Comparison of ENCODE assay signal across 1 cellular context in the genomic region with DNA sequence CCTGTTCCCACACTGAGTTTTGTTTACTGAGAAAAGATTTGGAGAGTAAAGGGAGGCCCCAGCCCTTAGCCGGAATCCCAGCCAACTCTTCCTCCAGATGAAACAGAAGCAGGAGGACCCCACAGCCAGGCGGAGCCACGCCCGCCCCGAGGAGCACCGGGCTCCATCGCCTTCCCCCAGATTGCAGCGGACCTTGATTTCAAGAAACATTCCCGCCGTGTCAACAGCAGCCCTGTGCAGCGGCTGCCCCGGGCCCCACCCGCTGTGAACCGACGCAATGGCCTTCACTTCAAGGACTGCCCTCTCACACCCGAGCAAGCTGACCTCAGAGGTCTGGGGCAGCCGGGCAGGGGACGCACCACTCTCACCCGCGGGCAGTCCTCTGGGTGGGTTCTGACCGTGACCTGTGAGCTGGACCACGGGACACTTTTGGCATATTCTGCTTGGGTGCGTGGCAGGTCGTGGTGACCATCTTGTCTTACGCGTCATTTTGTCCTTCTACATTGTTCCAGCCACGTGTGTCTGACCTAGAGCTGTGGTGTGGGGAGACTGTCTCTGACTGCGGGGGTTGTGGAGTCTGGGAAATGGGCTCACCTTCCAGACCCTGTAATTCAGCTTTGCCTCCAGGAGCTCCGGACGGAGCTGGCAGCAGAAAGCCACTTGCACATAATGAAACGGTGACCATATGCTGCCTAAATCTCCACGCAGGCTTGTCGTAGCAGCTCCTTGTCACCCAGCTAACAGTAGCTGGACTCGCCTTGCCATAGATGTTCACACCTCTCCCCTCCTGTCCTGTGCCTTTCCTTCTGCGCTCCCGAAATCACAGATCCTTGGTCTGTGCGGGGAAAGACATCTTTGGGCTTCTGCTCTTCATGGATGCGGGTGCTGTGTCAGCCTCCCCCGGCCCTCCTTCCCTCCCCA.
TF ChIP-seq lines count a peak whose summit lies in the region.

No MANE protein-coding gene starts in this region.

TF ChIP-seq in HepG2, 621 proteins besides CTCF, POLR2A, EP300 and RAD21 (continued from another document and continues in another):
- TF ChIP-seq, protein P1, sequence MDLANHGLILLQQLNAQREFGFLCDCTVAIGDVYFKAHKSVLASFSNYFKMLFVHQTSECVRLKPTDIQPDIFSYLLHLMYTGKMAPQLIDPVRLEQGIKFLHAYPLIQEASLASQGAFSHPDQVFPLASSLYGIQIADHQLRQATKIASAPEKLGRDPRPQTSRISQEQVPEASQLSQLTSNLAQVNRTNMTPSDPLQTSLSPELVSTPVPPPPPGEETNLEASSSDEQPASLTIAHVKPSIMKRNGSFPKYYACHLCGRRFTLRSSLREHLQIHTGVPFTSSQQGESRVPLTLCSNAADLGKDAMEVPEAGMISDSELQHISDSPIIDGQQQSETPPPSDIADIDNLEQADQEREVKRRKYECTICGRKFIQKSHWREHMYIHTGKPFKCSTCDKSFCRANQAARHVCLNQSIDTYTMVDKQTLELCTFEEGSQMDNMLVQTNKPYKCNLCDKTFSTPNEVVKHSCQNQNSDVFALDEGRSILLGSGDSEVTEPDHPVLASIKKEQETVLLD (CRISPR knock-in tag; IDR thresholded peaks at IDR 0.05; ENCODE audit: low read depth), result no peak
- TF ChIP-seq ZNF160 (CRISPR knock-in tag; IDR thresholded peaks at IDR 0.05) (no peak), FOXA1 (IDR thresholded peaks at IDR 0.05) (no peak), FOXA1 (CRISPR knock-in tag; IDR thresholded peaks at IDR 0.05) (peak; percentile 78), SSRP1 (CRISPR knock-in tag; IDR thresholded peaks at IDR 0.05) (no peak), ZEB1 (IDR thresholded peaks at IDR 0.05; ENCODE audit: insufficient replicate concordance, low read depth) (no peak), MBNL3 (CRISPR knock-in tag; conservative IDR thresholded peaks at IDR 0.05) (no peak), ZNF383 (CRISPR knock-in tag; IDR thresholded peaks at IDR 0.05; ENCODE audit: borderline replicate concordance) (no peak), IRF2 (CRISPR knock-in tag; IDR thresholded peaks at IDR 0.05) (no peak; the same call in 1 of the 2 replicates), HNF4A (CRISPR knock-in tag; IDR thresholded peaks at IDR 0.05) (peak; percentile 51), SALL1 (CRISPR knock-in tag; IDR thresholded peaks at IDR 0.05) (0 out of 2 replicates have a peak, but pooled peaks have one; percentile 32), ZNF350 (CRISPR knock-in tag; IDR thresholded peaks at IDR 0.05; ENCODE audit: borderline replicate concordance, low read depth) (peak; percentile 46; the same call in 1 of the 2 replicates), EZH2 (conservative IDR thresholded peaks at IDR 0.05; ENCODE audit: low read depth, low read length) (no peak), TBP (CRISPR knock-in tag; IDR thresholded peaks at IDR 0.05) (no peak), ZBTB20 (CRISPR knock-in tag; IDR thresholded peaks at IDR 0.05; ENCODE audit: borderline replicate concordance, low read depth) (no peak), ISX (CRISPR knock-in tag; conservative IDR thresholded peaks at IDR 0.05) (no peak), TCF7 (IDR thresholded peaks at IDR 0.05; ENCODE audit: low read depth) (0 out of 2 replicates have a peak, but pooled peaks have one; percentile 25), ESRRA (CRISPR knock-in tag; IDR thresholded peaks at IDR 0.05; ENCODE audit: low read depth) (no peak), FOXJ3 (CRISPR knock-in tag; IDR thresholded peaks at IDR 0.05; ENCODE audit: borderline replicate concordance) (no peak), SOX6 (IDR thresholded peaks at IDR 0.05) (no peak), SOX6 (CRISPR knock-in tag; IDR thresholded peaks at IDR 0.05) (peak; percentile 52; the same call in 1 of the 2 replicates)
- TF ChIP-seq, protein P2, sequence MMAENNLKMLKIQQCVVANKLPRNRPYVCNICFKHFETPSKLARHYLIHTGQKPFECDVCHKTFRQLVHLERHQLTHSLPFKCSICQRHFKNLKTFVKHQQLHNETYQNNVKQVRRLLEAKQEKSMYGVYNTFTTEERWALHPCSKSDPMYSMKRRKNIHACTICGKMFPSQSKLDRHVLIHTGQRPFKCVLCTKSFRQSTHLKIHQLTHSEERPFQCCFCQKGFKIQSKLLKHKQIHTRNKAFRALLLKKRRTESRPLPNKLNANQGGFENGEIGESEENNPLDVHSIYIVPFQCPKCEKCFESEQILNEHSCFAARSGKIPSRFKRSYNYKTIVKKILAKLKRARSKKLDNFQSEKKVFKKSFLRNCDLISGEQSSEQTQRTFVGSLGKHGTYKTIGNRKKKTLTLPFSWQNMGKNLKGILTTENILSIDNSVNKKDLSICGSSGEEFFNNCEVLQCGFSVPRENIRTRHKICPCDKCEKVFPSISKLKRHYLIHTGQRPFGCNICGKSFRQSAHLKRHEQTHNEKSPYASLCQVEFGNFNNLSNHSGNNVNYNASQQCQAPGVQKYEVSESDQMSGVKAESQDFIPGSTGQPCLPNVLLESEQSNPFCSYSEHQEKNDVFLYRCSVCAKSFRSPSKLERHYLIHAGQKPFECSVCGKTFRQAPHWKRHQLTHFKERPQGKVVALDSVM (CRISPR knock-in tag; IDR thresholded peaks at IDR 0.05), result no peak
- TF ChIP-seq, protein P3, sequence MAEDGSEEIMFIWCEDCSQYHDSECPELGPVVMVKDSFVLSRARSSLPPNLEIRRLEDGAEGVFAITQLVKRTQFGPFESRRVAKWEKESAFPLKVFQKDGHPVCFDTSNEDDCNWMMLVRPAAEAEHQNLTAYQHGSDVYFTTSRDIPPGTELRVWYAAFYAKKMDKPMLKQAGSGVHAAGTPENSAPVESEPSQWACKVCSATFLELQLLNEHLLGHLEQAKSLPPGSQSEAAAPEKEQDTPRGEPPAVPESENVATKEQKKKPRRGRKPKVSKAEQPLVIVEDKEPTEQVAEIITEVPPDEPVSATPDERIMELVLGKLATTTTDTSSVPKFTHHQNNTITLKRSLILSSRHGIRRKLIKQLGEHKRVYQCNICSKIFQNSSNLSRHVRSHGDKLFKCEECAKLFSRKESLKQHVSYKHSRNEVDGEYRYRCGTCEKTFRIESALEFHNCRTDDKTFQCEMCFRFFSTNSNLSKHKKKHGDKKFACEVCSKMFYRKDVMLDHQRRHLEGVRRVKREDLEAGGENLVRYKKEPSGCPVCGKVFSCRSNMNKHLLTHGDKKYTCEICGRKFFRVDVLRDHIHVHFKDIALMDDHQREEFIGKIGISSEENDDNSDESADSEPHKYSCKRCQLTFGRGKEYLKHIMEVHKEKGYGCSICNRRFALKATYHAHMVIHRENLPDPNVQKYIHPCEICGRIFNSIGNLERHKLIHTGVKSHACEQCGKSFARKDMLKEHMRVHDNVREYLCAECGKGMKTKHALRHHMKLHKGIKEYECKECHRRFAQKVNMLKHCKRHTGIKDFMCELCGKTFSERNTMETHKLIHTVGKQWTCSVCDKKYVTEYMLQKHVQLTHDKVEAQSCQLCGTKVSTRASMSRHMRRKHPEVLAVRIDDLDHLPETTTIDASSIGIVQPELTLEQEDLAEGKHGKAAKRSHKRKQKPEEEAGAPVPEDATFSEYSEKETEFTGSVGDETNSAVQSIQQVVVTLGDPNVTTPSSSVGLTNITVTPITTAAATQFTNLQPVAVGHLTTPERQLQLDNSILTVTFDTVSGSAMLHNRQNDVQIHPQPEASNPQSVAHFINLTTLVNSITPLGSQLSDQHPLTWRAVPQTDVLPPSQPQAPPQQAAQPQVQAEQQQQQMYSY (CRISPR knock-in tag; IDR thresholded peaks at IDR 0.05), result no peak
- TF ChIP-seq, protein P4, sequence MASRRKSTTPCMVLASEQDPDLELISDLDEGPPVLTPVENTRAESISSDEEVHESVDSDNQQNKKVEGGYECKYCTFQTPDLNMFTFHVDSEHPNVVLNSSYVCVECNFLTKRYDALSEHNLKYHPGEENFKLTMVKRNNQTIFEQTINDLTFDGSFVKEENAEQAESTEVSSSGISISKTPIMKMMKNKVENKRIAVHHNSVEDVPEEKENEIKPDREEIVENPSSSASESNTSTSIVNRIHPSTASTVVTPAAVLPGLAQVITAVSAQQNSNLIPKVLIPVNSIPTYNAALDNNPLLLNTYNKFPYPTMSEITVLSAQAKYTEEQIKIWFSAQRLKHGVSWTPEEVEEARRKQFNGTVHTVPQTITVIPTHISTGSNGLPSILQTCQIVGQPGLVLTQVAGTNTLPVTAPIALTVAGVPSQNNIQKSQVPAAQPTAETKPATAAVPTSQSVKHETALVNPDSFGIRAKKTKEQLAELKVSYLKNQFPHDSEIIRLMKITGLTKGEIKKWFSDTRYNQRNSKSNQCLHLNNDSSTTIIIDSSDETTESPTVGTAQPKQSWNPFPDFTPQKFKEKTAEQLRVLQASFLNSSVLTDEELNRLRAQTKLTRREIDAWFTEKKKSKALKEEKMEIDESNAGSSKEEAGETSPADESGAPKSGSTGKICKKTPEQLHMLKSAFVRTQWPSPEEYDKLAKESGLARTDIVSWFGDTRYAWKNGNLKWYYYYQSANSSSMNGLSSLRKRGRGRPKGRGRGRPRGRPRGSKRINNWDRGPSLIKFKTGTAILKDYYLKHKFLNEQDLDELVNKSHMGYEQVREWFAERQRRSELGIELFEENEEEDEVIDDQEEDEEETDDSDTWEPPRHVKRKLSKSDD (CRISPR knock-in tag; IDR thresholded peaks at IDR 0.05; ENCODE audit: low read depth), result peak; percentile 17; the same call in 1 of the 2 replicates
- TF ChIP-seq, protein P5, sequence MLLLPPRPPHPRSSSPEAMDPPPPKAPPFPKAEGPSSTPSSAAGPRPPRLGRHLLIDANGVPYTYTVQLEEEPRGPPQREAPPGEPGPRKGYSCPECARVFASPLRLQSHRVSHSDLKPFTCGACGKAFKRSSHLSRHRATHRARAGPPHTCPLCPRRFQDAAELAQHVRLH (CRISPR knock-in tag; IDR thresholded peaks at IDR 0.05; ENCODE audit: borderline replicate concordance, low read depth), result no peak
- TF ChIP-seq, protein P6, sequence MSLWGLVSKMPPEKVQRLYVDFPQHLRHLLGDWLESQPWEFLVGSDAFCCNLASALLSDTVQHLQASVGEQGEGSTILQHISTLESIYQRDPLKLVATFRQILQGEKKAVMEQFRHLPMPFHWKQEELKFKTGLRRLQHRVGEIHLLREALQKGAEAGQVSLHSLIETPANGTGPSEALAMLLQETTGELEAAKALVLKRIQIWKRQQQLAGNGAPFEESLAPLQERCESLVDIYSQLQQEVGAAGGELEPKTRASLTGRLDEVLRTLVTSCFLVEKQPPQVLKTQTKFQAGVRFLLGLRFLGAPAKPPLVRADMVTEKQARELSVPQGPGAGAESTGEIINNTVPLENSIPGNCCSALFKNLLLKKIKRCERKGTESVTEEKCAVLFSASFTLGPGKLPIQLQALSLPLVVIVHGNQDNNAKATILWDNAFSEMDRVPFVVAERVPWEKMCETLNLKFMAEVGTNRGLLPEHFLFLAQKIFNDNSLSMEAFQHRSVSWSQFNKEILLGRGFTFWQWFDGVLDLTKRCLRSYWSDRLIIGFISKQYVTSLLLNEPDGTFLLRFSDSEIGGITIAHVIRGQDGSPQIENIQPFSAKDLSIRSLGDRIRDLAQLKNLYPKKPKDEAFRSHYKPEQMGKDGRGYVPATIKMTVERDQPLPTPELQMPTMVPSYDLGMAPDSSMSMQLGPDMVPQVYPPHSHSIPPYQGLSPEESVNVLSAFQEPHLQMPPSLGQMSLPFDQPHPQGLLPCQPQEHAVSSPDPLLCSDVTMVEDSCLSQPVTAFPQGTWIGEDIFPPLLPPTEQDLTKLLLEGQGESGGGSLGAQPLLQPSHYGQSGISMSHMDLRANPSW (CRISPR knock-in tag; IDR thresholded peaks at IDR 0.05; ENCODE audit: borderline replicate concordance), result no peak
- TF ChIP-seq, protein P7, sequence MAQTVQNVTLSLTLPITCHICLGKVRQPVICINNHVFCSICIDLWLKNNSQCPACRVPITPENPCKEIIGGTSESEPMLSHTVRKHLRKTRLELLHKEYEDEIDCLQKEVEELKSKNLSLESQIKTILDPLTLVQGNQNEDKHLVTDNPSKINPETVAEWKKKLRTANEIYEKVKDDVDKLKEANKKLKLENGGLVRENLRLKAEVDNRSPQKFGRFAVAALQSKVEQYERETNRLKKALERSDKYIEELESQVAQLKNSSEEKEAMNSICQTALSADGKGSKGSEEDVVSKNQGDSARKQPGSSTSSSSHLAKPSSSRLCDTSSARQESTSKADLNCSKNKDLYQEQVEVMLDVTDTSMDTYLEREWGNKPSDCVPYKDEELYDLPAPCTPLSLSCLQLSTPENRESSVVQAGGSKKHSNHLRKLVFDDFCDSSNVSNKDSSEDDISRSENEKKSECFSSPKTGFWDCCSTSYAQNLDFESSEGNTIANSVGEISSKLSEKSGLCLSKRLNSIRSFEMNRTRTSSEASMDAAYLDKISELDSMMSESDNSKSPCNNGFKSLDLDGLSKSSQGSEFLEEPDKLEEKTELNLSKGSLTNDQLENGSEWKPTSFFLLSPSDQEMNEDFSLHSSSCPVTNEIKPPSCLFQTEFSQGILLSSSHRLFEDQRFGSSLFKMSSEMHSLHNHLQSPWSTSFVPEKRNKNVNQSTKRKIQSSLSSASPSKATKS (CRISPR knock-in tag; IDR thresholded peaks at IDR 0.05), result no peak
- TF ChIP-seq, protein P8, sequence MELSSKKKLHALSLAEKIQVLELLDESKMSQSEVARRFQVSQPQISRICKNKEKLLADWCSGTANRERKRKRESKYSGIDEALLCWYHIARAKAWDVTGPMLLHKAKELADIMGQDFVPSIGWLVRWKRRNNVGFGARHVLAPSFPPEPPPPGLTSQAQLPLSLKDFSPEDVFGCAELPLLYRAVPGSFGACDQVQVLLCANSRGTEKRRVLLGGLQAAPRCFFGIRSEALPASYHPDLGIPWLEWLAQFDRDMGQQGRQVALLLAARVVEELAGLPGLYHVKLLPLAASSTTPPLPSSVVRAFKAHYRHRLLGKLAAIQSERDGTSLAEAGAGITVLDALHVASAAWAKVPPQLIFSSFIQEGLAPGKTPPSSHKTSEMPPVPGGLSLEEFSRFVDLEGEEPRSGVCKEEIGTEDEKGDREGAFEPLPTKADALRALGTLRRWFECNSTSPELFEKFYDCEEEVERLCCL (CRISPR knock-in tag; IDR thresholded peaks at IDR 0.05; ENCODE audit: borderline replicate concordance), result no peak
- TF ChIP-seq, protein P9, sequence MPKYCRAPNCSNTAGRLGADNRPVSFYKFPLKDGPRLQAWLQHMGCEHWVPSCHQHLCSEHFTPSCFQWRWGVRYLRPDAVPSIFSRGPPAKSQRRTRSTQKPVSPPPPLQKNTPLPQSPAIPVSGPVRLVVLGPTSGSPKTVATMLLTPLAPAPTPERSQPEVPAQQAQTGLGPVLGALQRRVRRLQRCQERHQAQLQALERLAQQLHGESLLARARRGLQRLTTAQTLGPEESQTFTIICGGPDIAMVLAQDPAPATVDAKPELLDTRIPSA (CRISPR knock-in tag; IDR thresholded peaks at IDR 0.05; ENCODE audit: borderline replicate concordance), result no peak
